Comparison of ENCODE assay signal across 29 cellular contexts in the genomic region with DNA sequence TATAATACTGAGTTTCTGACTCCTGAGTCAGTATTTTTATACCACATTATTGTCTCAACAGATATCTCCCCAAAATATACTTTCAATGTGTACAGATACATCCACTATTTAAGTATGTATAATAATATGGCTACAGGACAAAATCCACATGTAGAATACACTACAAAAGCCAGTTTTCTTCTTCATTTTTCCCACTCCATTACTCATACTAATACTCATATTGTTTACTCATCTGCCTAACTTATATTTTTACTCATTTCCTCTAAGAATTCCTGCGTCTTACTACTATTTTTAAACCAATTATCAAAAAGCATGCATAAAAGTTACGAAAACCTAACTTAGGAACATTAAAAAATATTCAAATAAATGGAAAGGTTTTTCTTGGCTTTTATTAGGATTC.
"Had no signal": no experiment of that assay in that cellular context is flagged by ENCODE, and none has a peak within 500 bp of the region (broad histone marks: within the 10 kb centered on the region; RNA-seq: fewer than 3 reads in every experiment).

No MANE protein-coding gene starts in this region.

- H3K36me3 ChIP-seq: colonic mucosa, heart right ventricle, left lung, lower lobe of right lung, pancreas, prostate gland, vagina had no signal

- DNase-seq: activated CD4-positive, alpha-beta T cell treated with anti-CD3 and anti-CD28 coated beads for 48 hours; activated CD4-positive, alpha-beta T cell treated with anti-CD3 and anti-CD28 coated beads, Interleukin-2, amount 50 U/mL, for 48 hours; activated CD8-positive, alpha-beta memory T cell treated with anti-CD3 and anti-CD28 coated beads for 24 hours; activated gamma-delta T cell; activated naive CD4-positive, alpha-beta T cell treated with anti-CD3 and anti-CD28 coated beads, Interleukin-2, amount 50 U/mL, for 16 hours; activated naive CD8-positive, alpha-beta T cell treated with anti-CD3 and anti-CD28 coated beads, Interleukin-2, amount 50 U/mL, for 24 hours; activated T-cell treated with anti-CD3 and anti-CD28 coated beads, Interleukin-2, amount 50 U/mL, for 1 hour; colonic mucosa; effector CD8-positive, alpha-beta T cell; foreskin melanocyte; heart right ventricle; left lung; lower lobe of right lung; mesenchymal stem cell; naive thymus-derived CD8-positive, alpha-beta T cell; nucleus accumbens; pancreas; retina; stimulated activated CD4-positive, alpha-beta T cell treated with anti-CD3 and anti-CD28 coated beads, Interleukin-12 subunit alpha, Interleukin-12 subunit beta, amount 100 ng/mL, for 4 hours; stimulated activated CD4-positive, alpha-beta T cell treated with anti-CD3 and anti-CD28 coated beads, Interleukin-4, amount 100 ng/mL, for 24 hours; substantia nigra; T-helper 1 cell had no signal

- H3K27ac ChIP-seq: colonic mucosa, epithelial cell of prostate, heart right ventricle, left lung, lower lobe of right lung, pancreas, prostate gland, skin epidermis, vagina, VCaP had no signal

- H3K27me3 ChIP-seq: colonic mucosa, heart right ventricle, left lung, pancreas, vagina had no signal

- H3K4me3 ChIP-seq: colonic mucosa, heart right ventricle, left lung, lower lobe of right lung, pancreas, prostate gland, skin epidermis, vagina had no signal

- H3K9me3 ChIP-seq: colonic mucosa, lower lobe of right lung, pancreas, prostate gland, vagina had no signal

- ATAC-seq: activated naive CD8-positive, alpha-beta T cell treated with anti-CD3 and anti-CD28 coated beads, Interleukin-2, amount 50 U/mL, for 24 hours; heart right ventricle; left lung; lower lobe of right lung; naive thymus-derived CD8-positive, alpha-beta T cell; pancreas; sciatic nerve; stimulated activated effector memory CD8-positive, alpha-beta T cell treated with anti-CD3 and anti-CD28 coated beads, Interleukin-12 subunit alpha, Interleukin-12 subunit beta, amount 100 ng/mL, for 72 hours had no signal

- H3K4me1 ChIP-seq: colonic mucosa, heart right ventricle, left lung, lower lobe of right lung, pancreas, prostate gland, vagina had no signal
